ENCODE assay signal across 28 cellular contexts in the genomic region with DNA sequence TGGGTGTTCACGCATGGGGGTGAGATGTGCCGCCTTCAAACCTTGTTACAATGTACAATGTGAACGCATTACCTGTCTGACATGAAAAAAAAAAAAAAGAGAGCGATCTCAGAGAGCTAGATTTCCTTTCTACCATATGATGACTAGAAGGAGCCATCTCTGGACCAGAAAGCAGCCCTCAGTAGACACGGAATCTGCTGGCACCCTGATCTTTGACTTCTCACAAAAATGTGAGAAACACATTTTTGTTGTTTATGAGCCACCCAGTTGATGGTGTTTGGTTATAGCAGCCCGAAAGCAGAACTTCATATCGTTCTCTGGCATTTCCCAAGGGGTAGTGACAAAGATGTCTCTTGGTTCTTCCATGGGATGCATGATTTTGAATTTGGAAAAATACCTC.
"Had no signal": no experiment of that assay in that cellular context is flagged by ENCODE, and none has a peak within 500 bp of the region (broad histone marks: within the 10 kb centered on the region; RNA-seq: fewer than 3 reads in every experiment).

No MANE protein-coding gene starts in this region.

- H3K9me3 Mint-ChIP-seq: natural killer cell; nephron; neural progenitor cell; stimulated activated effector memory CD8-positive, alpha-beta T cell treated with anti-CD3 and anti-CD28 coated beads, Interleukin-12 subunit alpha, Interleukin-12 subunit beta, amount 100 ng/mL, for 72 hours; stimulated activated naive B cell treated with anti-CD40 and anti-IgM and Interleukin-4, amounts not matched to agents 10 μg/mL and 1 μg/mL and 100 μg/mL, for 72 hours; stimulated activated naive CD8-positive, alpha-beta T cell treated with anti-CD3 and anti-CD28 coated beads, Interleukin-15, Interleukin-2, amounts not matched to agents 100 ng/mL and 50 ng/mL, for 24 hours had no signal

- H2AFZ ChIP-seq: neural progenitor cell, parathyroid adenoma had no signal

- H3K27me3 ChIP-seq: neural progenitor cell, ovary, right lobe of liver, sigmoid colon, suprapubic skin, testis, tibial artery, transverse colon, upper lobe of left lung, vagina had no signal

- H3K27ac ChIP-seq: neural progenitor cell, ovary, parathyroid adenoma, psoas muscle, right lobe of liver, sigmoid colon, testis, tibial artery had no signal

- DNase-seq: natural killer cell; occipital lobe; ovary; posterior cingulate gyrus; psoas muscle; right cardiac atrium; right lobe of liver; sigmoid colon; small intestine; stimulated activated CD4-positive, alpha-beta T cell treated with anti-CD3 and anti-CD28 coated beads, Interleukin-15, amount 100 ng/mL, for 24 hours; stimulated activated CD4-positive, alpha-beta T cell treated with anti-CD3 and anti-CD28 coated beads, Interleukin-2, amount 100 ng/mL, for 24 hours; stimulated activated CD4-positive, alpha-beta T cell treated with anti-CD3 and anti-CD28 coated beads, Interleukin-2, amount 100 ng/mL, for 48 hours; stimulated activated CD4-positive, alpha-beta T cell treated with anti-CD3 and anti-CD28 coated beads, Interleukin-4, amount 100 ng/mL, for 24 hours; stimulated activated naive B cell treated with anti-CD40 and anti-IgM and Interleukin-4, amounts not matched to agents 10 μg/mL and 1 μg/mL and 100 μg/mL, for 72 hours; stimulated activated naive CD4-positive, alpha-beta T cell treated with Interleukin-2 at 50 U/mL for 16 hours; substantia nigra; testis; tibial artery; transverse colon; upper lobe of left lung had no signal

- H3K4me3 Mint-ChIP-seq: natural killer cell; nephron; neural progenitor cell; stimulated activated effector memory CD8-positive, alpha-beta T cell treated with anti-CD3 and anti-CD28 coated beads, Interleukin-12 subunit alpha, Interleukin-12 subunit beta, amount 100 ng/mL, for 72 hours; stimulated activated naive B cell treated with anti-CD40 and anti-IgM and Interleukin-4, amounts not matched to agents 10 μg/mL and 1 μg/mL and 100 μg/mL, for 72 hours; stimulated activated naive CD8-positive, alpha-beta T cell treated with anti-CD3 and anti-CD28 coated beads, Interleukin-15, Interleukin-2, amounts not matched to agents 100 ng/mL and 50 ng/mL, for 24 hours had no signal

- H3K4me1 Mint-ChIP-seq: natural killer cell, nephron had no signal

- H3K4me3 ChIP-seq: neural progenitor cell, ovary, psoas muscle, right lobe of liver, sigmoid colon, suprapubic skin, testis, tibial artery, transverse colon, upper lobe of left lung, vagina had no signal

- H3K36me3 ChIP-seq: neural progenitor cell, ovary, right lobe of liver, sigmoid colon, suprapubic skin, tibial artery, transverse colon, upper lobe of left lung, vagina had no signal

- H3K9me3 ChIP-seq: ovary, psoas muscle, right lobe of liver, sigmoid colon, suprapubic skin, testis, tibial artery, transverse colon, upper lobe of left lung, vagina had no signal

- H3K9ac ChIP-seq: neural progenitor cell, parathyroid adenoma had no signal

- H3K27ac Mint-ChIP-seq: natural killer cell; nephron; neural progenitor cell; progenitor cell of endocrine pancreas; stimulated activated effector memory CD8-positive, alpha-beta T cell treated with anti-CD3 and anti-CD28 coated beads, Interleukin-12 subunit alpha, Interleukin-12 subunit beta, amount 100 ng/mL, for 72 hours; stimulated activated naive B cell treated with anti-CD40 and anti-IgM and Interleukin-4, amounts not matched to agents 10 μg/mL and 1 μg/mL and 100 μg/mL, for 72 hours; stimulated activated naive CD8-positive, alpha-beta T cell treated with anti-CD3 and anti-CD28 coated beads, Interleukin-15, Interleukin-2, amounts not matched to agents 100 ng/mL and 50 ng/mL, for 24 hours had no signal

- H3K79me2 ChIP-seq: parathyroid adenoma had no signal

- H3K4me2 ChIP-seq: neural progenitor cell had no signal

- H3K4me1 ChIP-seq: neural progenitor cell, parathyroid adenoma, psoas muscle, right lobe of liver, sigmoid colon, testis, tibial artery had no signal

- H3K36me3 Mint-ChIP-seq: natural killer cell; neural progenitor cell; stimulated activated effector memory CD8-positive, alpha-beta T cell treated with anti-CD3 and anti-CD28 coated beads, Interleukin-12 subunit alpha, Interleukin-12 subunit beta, amount 100 ng/mL, for 72 hours; stimulated activated naive B cell treated with anti-CD40 and anti-IgM and Interleukin-4, amounts not matched to agents 10 μg/mL and 1 μg/mL and 100 μg/mL, for 72 hours had no signal
